ENCODE assay signal across 13 cellular contexts in the genomic region with DNA sequence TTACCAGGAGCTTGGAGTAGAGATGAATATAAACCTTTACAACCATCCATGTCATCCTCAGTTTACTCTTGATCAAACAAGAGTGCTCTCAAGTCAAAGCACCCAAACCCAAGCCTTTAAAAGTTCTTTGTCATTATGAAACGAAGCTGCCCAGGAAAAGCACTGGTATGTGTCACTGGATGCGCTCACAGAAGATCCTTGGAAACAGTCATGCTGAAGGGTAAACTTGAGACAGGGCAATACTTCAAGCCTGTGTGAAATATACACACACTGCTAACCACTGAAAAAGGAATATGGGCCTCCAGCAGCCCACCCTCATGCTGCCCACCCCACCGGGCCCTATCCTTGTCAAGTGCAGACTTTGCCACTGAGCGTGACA.
DNase-seq lines count a peak whose midpoint lies in the region; ATAC-seq and TF ChIP-seq lines count a peak whose summit lies in the region.
"Had no signal": no experiment of that assay in that cellular context is flagged by ENCODE, and none has a peak within 500 bp of the region (broad histone marks: within the 10 kb centered on the region; RNA-seq: fewer than 3 reads in every experiment).

No MANE protein-coding gene starts in this region.

- intact Hi-C loops in CD14-positive monocyte (cut with micrococcal nuclease), result no loop called here

- DNase-seq in CD14-positive monocyte (ENCODE audit: low spot score) (no peak), NCI-H524 (lab: John Stamatoyannopoulos, UW) (no peak), HUDEP-2 (lab: John Stamatoyannopoulos, UW; ENCODE audit: unreplicated experiment in 76 of 76) (no peak)
- DNase-seq in T-helper 2 cell treated with Interferon-gamma antibody and Interleukin-4, amounts not matched to agents 5 μg/mL and 100 μg/mL, for 36 hours (ENCODE audit: low spot score), result no peak
- no peak for DNase-seq in natural killer cell treated with Interleukin-12 subunit alpha and Interleukin-12 subunit beta and Interleukin-15 and Interleukin-18, amount 100 ng/mL, for 72 hours (ENCODE audit: low spot score)
- DNase-seq: AML-193, endodermal cell, midbrain, NCI-H345 had no signal

- H3K4me3 Mint-ChIP-seq in CD14-positive monocyte, result no peak overlapping the region
- H3K4me3 Mint-ChIP-seq in T-helper 2 cell treated with Interferon-gamma antibody and Interleukin-4, amounts not matched to agents 5 μg/mL and 100 μg/mL, for 36 hours, result no peak overlapping the region
- H3K4me3 Mint-ChIP-seq in natural killer cell treated with Interleukin-12 subunit alpha and Interleukin-12 subunit beta and Interleukin-15 and Interleukin-18, amount 100 ng/mL, for 72 hours, result peak overlapping the region; percentile 52
- H3K4me3 Mint-ChIP-seq: endodermal cell had no signal

- H3K27me3 Mint-ChIP-seq in CD14-positive monocyte (ENCODE audit: low read depth in 3 of 3), result no peaks in the 10 kb centered on the region
- H3K27me3 Mint-ChIP-seq in T-helper 2 cell treated with Interferon-gamma antibody and Interleukin-4, amounts not matched to agents 5 μg/mL and 100 μg/mL, for 36 hours (ENCODE audit: low read depth), result no peaks in the 10 kb centered on the region
- no peaks in the 10 kb centered on the region for H3K27me3 Mint-ChIP-seq in natural killer cell treated with Interleukin-12 subunit alpha and Interleukin-12 subunit beta and Interleukin-15 and Interleukin-18, amount 100 ng/mL, for 72 hours

- peaks cover 52% of the 10 kb centered on the region for H3K4me1 Mint-ChIP-seq in CD14-positive monocyte
- H3K4me1 Mint-ChIP-seq in T-helper 2 cell treated with Interferon-gamma antibody and Interleukin-4, amounts not matched to agents 5 μg/mL and 100 μg/mL, for 36 hours (ENCODE audit: low read depth), result peaks cover 27% of the 10 kb centered on the region
- H3K4me1 Mint-ChIP-seq in natural killer cell treated with Interleukin-12 subunit alpha and Interleukin-12 subunit beta and Interleukin-15 and Interleukin-18, amount 100 ng/mL, for 72 hours (ENCODE audit: low read depth in 2 of 2), result peaks cover 43 to 49% of the 10 kb centered on the region in 2 donors

- TF ChIP-seq CTCF in CD14-positive monocyte (IDR thresholded peaks at IDR 0.05), result no peak

- no peaks in the 10 kb centered on the region for H3K9me3 Mint-ChIP-seq in CD14-positive monocyte
- H3K9me3 Mint-ChIP-seq in T-helper 2 cell treated with Interferon-gamma antibody and Interleukin-4, amounts not matched to agents 5 μg/mL and 100 μg/mL, for 36 hours, result no peaks in the 10 kb centered on the region
- no peaks in the 10 kb centered on the region for H3K9me3 Mint-ChIP-seq in natural killer cell treated with Interleukin-12 subunit alpha and Interleukin-12 subunit beta and Interleukin-15 and Interleukin-18, amount 100 ng/mL, for 72 hours
- H3K9me3 Mint-ChIP-seq: endodermal cell had no signal

- H3K27ac Mint-ChIP-seq in CD14-positive monocyte, result peak overlapping the region; percentile 82 to 100 (median 98)
- H3K27ac Mint-ChIP-seq in T-helper 2 cell treated with Interferon-gamma antibody and Interleukin-4, amounts not matched to agents 5 μg/mL and 100 μg/mL, for 36 hours, result peak overlapping the region; percentile 84
- H3K27ac Mint-ChIP-seq in natural killer cell treated with Interleukin-12 subunit alpha and Interleukin-12 subunit beta and Interleukin-15 and Interleukin-18, amount 100 ng/mL, for 72 hours, result peak overlapping the region; percentile 92 to 93

- peaks cover 68 to 88% of the 10 kb centered on the region in 2 donors for H3K36me3 Mint-ChIP-seq in CD14-positive monocyte
- peaks cover 51% of the 10 kb centered on the region for H3K36me3 Mint-ChIP-seq in T-helper 2 cell treated with Interferon-gamma antibody and Interleukin-4, amounts not matched to agents 5 μg/mL and 100 μg/mL, for 36 hours (ENCODE audit: low read depth)
- H3K36me3 Mint-ChIP-seq in natural killer cell treated with Interleukin-12 subunit alpha and Interleukin-12 subunit beta and Interleukin-15 and Interleukin-18, amount 100 ng/mL, for 72 hours, result peaks cover 5% of the 10 kb centered on the region

- ATAC-seq in GM18502 (IDR thresholded peaks at IDR 0.05; ENCODE audit: poor library complexity, unreplicated experiment) (peak; percentile 19), HG03108 (IDR thresholded peaks at IDR 0.05; ENCODE audit: unreplicated experiment) (no peak), GM18858 (IDR thresholded peaks at IDR 0.05; ENCODE audit: unreplicated experiment) (no peak)
- ATAC-seq in natural killer cell treated with Interleukin-12 subunit alpha and Interleukin-12 subunit beta and Interleukin-15 and Interleukin-18, amount 100 ng/mL, for 72 hours, result no peak
- ATAC-seq: gastroesophageal sphincter had no signal
